Comparison of ENCODE assay signal across 8 cellular contexts in the genomic region with DNA sequence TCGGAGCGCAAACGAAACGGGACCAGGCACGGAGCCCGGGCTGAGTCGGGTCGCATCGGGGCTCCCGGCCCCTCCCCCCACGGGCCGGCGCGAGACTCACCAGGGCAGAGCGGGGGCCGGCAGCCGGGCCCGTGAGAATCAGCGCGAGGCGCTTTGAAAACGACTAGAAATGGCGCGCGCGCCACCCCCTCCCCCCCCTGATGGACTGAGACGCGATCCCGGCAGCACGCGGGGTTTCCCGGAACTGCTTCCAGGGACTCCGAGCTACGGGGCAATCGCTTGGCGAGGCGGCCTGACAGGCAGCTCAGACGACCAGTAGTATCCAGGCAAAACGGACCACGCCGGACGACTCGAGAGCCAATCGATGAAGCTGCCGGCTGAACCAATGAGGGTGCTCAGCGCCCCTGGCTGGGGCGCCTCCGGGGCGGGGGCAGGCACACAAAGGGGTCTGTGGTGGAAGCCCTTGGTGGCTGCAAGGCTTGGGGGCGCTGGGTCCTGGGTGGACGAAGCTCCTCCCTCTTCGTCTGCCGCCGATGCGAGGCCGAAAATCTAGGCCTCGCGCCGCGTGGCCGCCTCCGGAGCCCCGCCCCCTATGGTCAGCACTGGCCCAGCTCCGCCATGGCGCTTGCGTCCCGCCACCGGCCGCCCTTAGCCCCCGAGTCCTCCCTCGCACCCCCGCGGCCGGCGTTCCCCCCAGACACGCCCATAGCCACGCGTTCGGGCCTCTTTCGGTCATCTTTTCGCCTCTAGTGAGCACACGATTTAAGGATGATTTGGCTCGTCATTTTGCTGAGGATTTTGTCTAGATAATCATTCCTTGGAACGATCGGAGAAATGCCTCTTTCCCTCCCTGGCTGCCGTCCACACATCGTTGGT. TPM values are rescaled to one million over a fixed set of nuclear protein-coding genes. Genes with fewer than 3 reads are reported as not detected.
DNase-seq lines count a peak whose midpoint lies in the region; ATAC-seq, FAIRE-seq and TF ChIP-seq lines count a peak whose summit lies in the region.

A gene (minus strand): TSS at position 174 of the 876 bp plus-strand sequence. CDS start 3,276 bp downstream, outside the sequence.

- no peaks in the 10 kb centered on the region for H3K9me3 Mint-ChIP-seq in chondrocyte (ENCODE audit: low read depth)

- peak; percentile 93 for ATAC-seq in HG03439 (IDR thresholded peaks at IDR 0.05; ENCODE audit: unreplicated experiment)

- H3K9me3 ChIP-seq in kidney (ENCODE audit: control insufficient read depth in 1 of 2, low read length in 2 of 2), result no peaks in the 10 kb centered on the region

- peak within 1 kb of the TSS; percentile 82 to 95 for H3K9ac ChIP-seq in kidney (ENCODE audit: low read length in 2 of 2)

- TF ChIP-seq CTCF in chondrocyte (IDR thresholded peaks at IDR 0.05) (peak; percentile 33), kidney (IDR thresholded peaks at IDR 0.05; ENCODE audit: borderline replicate concordance, extremely low read depth, insufficient read depth) (peak; percentile 4)

- H3K27me3 Mint-ChIP-seq in chondrocyte (ENCODE audit: low read depth), result no peaks in the 10 kb centered on the region

- peaks cover 6 to 17% of the 10 kb centered on the region in 2 donors for H3K4me1 ChIP-seq in kidney (ENCODE audit: control insufficient read depth in 1 of 2, insufficient read depth in 1 of 2, low read depth in 1 of 2, low read length in 2 of 2)

- peak within 1 kb of the TSS; percentile 80 for H3K4me3 Mint-ChIP-seq in chondrocyte (ENCODE audit: unreplicated experiment)

- peak; percentile 91 for TF ChIP-seq POLR2A in GM19193 (IDR thresholded peaks at IDR 0.05; ENCODE audit: extremely low read depth, insufficient read depth, insufficient read length)

- DNase-seq in Ammon's horn (ENCODE audit: low spot score) (peak; percentile 99), NCI-H510A treated with DMSO at 0.1 percent for 48 hours (lab: John Stamatoyannopoulos, UW) (peak; percentile 97), chondrocyte (ENCODE audit: low spot score) (peak; percentile 100), kidney (peak; percentile 100)
- DNase-seq in activated CD4-positive, alpha-beta T cell treated with anti-CD3 and anti-CD28 coated beads for 24 hours (ENCODE audit: low read depth in 2 of 2), result peak; percentile 99 to 100
- peak; percentile 100 for DNase-seq in stimulated activated CD4-positive, alpha-beta T cell treated with anti-CD3 and anti-CD28 coated beads, Interleukin-15, amount 100 ng/mL, for 24 hours

- peak; percentile 66 for FAIRE-seq in kidney (lab: Jason Lieb, UNC)

- H3K27ac ChIP-seq in kidney (ENCODE audit: low read depth in 2 of 2, low read length in 2 of 2), result peak within 1 kb of the TSS; percentile 93

- peak within 1 kb of the TSS; percentile 95 for H3K27ac Mint-ChIP-seq in chondrocyte (ENCODE audit: unreplicated experiment)

- peak within 1 kb of the TSS; percentile 80 to 84 for H3K4me3 ChIP-seq in kidney (ENCODE audit: low read length in 2 of 2)

- intact Hi-C loops in kidney (cut with DNase I), result no loop called here

- H3K36me3 ChIP-seq in kidney (ENCODE audit: control insufficient read depth in 1 of 2, insufficient read depth in 2 of 2, low read length in 2 of 2), result no peaks in the 10 kb centered on the region

- no peaks in the 10 kb centered on the region for H3K36me3 Mint-ChIP-seq in chondrocyte (ENCODE audit: low read depth)

- H3K4me1 Mint-ChIP-seq in chondrocyte (ENCODE audit: low read depth), result peaks cover 42% of the 10 kb centered on the region

RNA-seq across cellular contexts. Expression of the gene that starts here (rescaled TPM):
- total RNA-seq in chondrocyte (91.0 to 151 TPM (median 91.3 TPM) in 3 replicates), kidney (126 TPM)
- polyA plus RNA-seq in kidney (ENCODE audit: insufficient read depth, low read depth, low replicate concordance), result 45.3 TPM

Comparison
In these comparisons a context has a peak if more than half of its experiments do, and no peak if none do; other contexts are left out.
1. Peak in every context shown above with its lines: DNase-seq, ATAC-seq, H3K4me3 ChIP-seq and H3K27ac ChIP-seq.